Comparison of ENCODE assay signal across 21 cellular contexts in the genomic region with DNA sequence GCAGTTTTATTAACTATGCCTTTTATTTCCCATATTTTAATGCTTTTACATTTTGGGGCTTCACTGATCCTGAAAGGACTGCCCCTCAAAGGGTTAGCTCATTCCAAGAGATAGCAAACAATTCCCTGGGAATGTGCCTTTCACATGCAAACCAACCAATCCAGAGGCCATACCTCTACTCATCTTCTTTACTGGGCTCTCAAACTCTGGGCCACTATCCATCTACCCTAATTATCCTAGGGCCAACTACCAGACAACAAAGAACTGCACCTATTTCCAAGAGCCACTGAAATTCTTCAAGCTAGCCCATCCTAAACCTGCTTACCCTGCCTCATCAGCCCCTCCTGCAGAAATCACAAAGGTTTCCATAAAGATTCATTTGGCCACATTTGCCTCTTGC.
"Had no signal": no experiment of that assay in that cellular context is flagged by ENCODE, and none has a peak within 500 bp of the region (broad histone marks: within the 10 kb centered on the region; RNA-seq: fewer than 3 reads in every experiment).

No MANE protein-coding gene starts in this region.

- H3K27me3 ChIP-seq: SJCRH30 had no signal

- H3K4me3 ChIP-seq: SJCRH30 had no signal

- H3K4me1 ChIP-seq: SJCRH30 had no signal

- FAIRE-seq: RCC 7860 had no signal

- DNase-seq: KBM-7, MV-4-11, NCI-H1048, NCI-H1105, NCI-H1417, NCI-H1436 treated with DMSO at 0.1 percent for 48 hours, NCI-H1694, NCI-H187 treated with DMSO at 0.1 percent for 48 hours, NCI-H2029 treated with DMSO at 0.1 percent for 48 hours, NCI-H2171 treated with DMSO at 0.1 percent for 48 hours, NCI-H345, NCI-H446 treated with DMSO at 0.1 percent for 48 hours, NCI-H510A treated with DMSO at 0.1 percent for 48 hours, NCI-H526, NCI-H748 treated with DMSO at 0.1 percent for 48 hours, Right ventricle myocardium superior, RPMI8226, SJCRH30, T-helper 1 cell had no signal

- H3K36me3 ChIP-seq: SJCRH30 had no signal

- H3K9me3 ChIP-seq: SJCRH30 had no signal

- H3K27ac ChIP-seq: SJCRH30 had no signal

- ATAC-seq: SK-N-SH treated with all-trans-retinoic acid at 6 μM for 48 hours had no signal
